8 cellular contexts compared by ENCODE assay signal in genomic region chr17:75587718-75588545, GRCh38. TPM values are rescaled to one million over a fixed set of nuclear protein-coding genes. Genes with fewer than 3 reads are reported as not detected.
DNase-seq lines count a peak whose midpoint lies in the region; ATAC-seq and TF ChIP-seq lines count a peak whose summit lies in the region.

Gene MYO15B, plus strand, starts transcription at chr17:75587800. Its CDS starts 258 bp downstream, at chr17:75588058.

- H3K9ac ChIP-seq in OCI-LY3 (ENCODE audit: low read length) = no peak within 1 kb of the TSS

- H3K4me3 ChIP-seq in OCI-LY3 (ENCODE audit: low read length) (peak within 1 kb of the TSS; percentile 82), testis (peak within 1 kb of the TSS; percentile 68 to 77)

- H3K36me3 ChIP-seq in OCI-LY3 (replicated peaks; ENCODE audit: low read depth, low read length) (no peaks in the 10 kb centered on the region), testis (ENCODE audit: low read depth, missing control alignments) (no peaks in the 10 kb centered on the region)

- peak; percentile 45 for DNase-seq in activated T-helper 9 cell treated with anti-CD3 and anti-CD28 coated beads, Interleukin-2, amount 50 U/mL, for 16 hours (ENCODE audit: low read depth)
- DNase-seq in globus pallidus (ENCODE audit: low spot score) (peak; percentile 64), occipital lobe (lab: John Stamatoyannopoulos, UW) (no peak), testis (peak; percentile 66)

- intact Hi-C loops in testis (cut with DNase I; ENCODE audit: low total_unique reads) = no loop called here

- H3K9me3 ChIP-seq in OCI-LY3 (ENCODE audit: insufficient read depth, low read length) = no peaks in the 10 kb centered on the region
- no peaks in the 10 kb centered on the region for H3K9me3 ChIP-seq in testis

- TF ChIP-seq POLR2A in testis (IDR thresholded peaks at IDR 0.05) = no peak

- H3K4me1 ChIP-seq in OCI-LY3 (ENCODE audit: low read length) (peaks cover 3% of the 10 kb centered on the region; the same call in 1 of the 2 replicates), testis (peaks cover 14% of the 10 kb centered on the region)

- ATAC-seq in GM21825 (IDR thresholded peaks at IDR 0.05; ENCODE audit: unreplicated experiment) (peak; percentile 9), GM18519 (IDR thresholded peaks at IDR 0.05; ENCODE audit: low FRiP score, unreplicated experiment) (no peak), GM21367 (IDR thresholded peaks at IDR 0.05; ENCODE audit: unreplicated experiment) (no peak)

- 1 to 6% methylated on average over 12 to 72 of the region's 76 CpGs for WGBS in testis, 2 donors

- H3K27ac ChIP-seq in OCI-LY3 (ENCODE audit: low read length) (no peak within 1 kb of the TSS), testis (peak within 1 kb of the TSS; percentile 76 to 94)

- TF ChIP-seq CTCF in OCI-LY3 (IDR thresholded peaks at IDR 0.05; ENCODE audit: low read depth, low read length) (no peak), testis (IDR thresholded peaks at IDR 0.05) (peak; percentile 24 to 44 (median 42))

- no peaks in the 10 kb centered on the region for H3K79me2 ChIP-seq in OCI-LY3 (ENCODE audit: low read length)

- no peaks in the 10 kb centered on the region for H4K20me1 ChIP-seq in OCI-LY3 (ENCODE audit: insufficient read depth, low read length)

- H3K4me2 ChIP-seq in OCI-LY3 (ENCODE audit: low read length) = peak within 1 kb of the TSS; percentile 59

- H3K27me3 ChIP-seq in OCI-LY3 (ENCODE audit: low read depth, low read length) (peaks cover 13% of the 10 kb centered on the region), testis (no peaks in the 10 kb centered on the region)

- H2AFZ ChIP-seq in OCI-LY3 (ENCODE audit: low read depth, low read length) = no peak within 1 kb of the TSS

RNA-seq across cellular contexts. Expression of gene MYO15B, which starts in this region (rescaled TPM):
- total RNA-seq in occipital lobe (15.9 TPM), testis (100 to 1,000 TPM; 139 to 142 TPM)
- 70.4 TPM for polyA plus RNA-seq in testis (ENCODE audit: insufficient read depth, low read depth, low replicate concordance)
